In the genomic region with DNA sequence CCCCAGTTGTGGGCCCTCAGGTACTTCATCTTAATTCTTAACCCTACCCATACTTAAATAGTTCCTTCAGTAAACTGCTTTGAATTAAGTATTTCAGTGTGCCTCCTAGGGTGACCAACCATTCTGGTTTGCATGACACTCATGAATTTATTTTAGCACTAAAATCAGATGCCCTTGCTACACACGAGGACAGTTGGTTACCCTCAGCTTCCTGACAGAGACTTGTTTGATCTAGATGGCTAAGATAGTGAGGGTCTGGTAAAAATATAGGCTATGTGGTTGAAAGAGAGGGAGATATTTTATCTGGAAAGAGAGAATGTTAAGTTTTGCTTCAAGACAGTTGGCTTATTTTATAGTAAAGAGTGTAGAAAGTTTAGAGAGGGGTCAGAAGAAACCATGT, we compare ENCODE assay signal across 23 cellular contexts. TPM values are rescaled to one million over a fixed set of nuclear protein-coding genes. Genes with fewer than 3 reads are reported as not detected.
"Had no signal": no experiment of that assay in that cellular context is flagged by ENCODE, and none has a peak within 500 bp of the region (broad histone marks: within the 10 kb centered on the region; RNA-seq: fewer than 3 reads in every experiment).

No MANE protein-coding gene starts in this region.

- H3K4me1 Mint-ChIP-seq: IgD-negative memory B cell had no signal

- H3K4me3 Mint-ChIP-seq: IgD-negative memory B cell had no signal

- ATAC-seq: Panc1, PC-3 had no signal

- DNase-seq: KBM-7, MV-4-11, NCI-H1048, NCI-H1105, NCI-H1417, NCI-H1436 treated with DMSO at 0.1 percent for 48 hours, NCI-H1694, NCI-H187 treated with DMSO at 0.1 percent for 48 hours, NCI-H2029 treated with DMSO at 0.1 percent for 48 hours, NCI-H2171 treated with DMSO at 0.1 percent for 48 hours, NCI-H345, NCI-H446 treated with DMSO at 0.1 percent for 48 hours, NCI-H510A treated with DMSO at 0.1 percent for 48 hours, NCI-H526 treated with DMSO at 0.1 percent for 48 hours, NCI-H748 treated with DMSO at 0.1 percent for 48 hours, PC-3, SHP77, SK-N-SH had no signal

- H3K27ac Mint-ChIP-seq: IgD-negative memory B cell had no signal

- H3K27me3 Mint-ChIP-seq: IgD-negative memory B cell had no signal

RNA-seq across cellular contexts. Expression of gene PGK2, which starts 10.6 kb away (rescaled TPM):
- total RNA-seq: LHCN-M2, MCF 10A, PC-3, SK-MEL-5 had no signal

RNA-seq across cellular contexts. Expression of gene CRISP3, which starts 32.3 kb away (rescaled TPM):
- total RNA-seq: LHCN-M2, MCF 10A, PC-3, SK-MEL-5 had no signal
